15 cellular contexts compared by ENCODE assay signal in genomic region chr19:1230585-1231489, GRCh38.
"Had no signal": no experiment of that assay in that cellular context is flagged by ENCODE, and none has a peak within 500 bp of the region (broad histone marks: within the 10 kb centered on the region; RNA-seq: fewer than 3 reads in every experiment).

No MANE protein-coding gene starts in this region.

- H3K4me3 ChIP-seq: esophagus squamous epithelium had no signal

- H3K9me3 ChIP-seq: esophagus squamous epithelium had no signal

- H3K4me3 Mint-ChIP-seq: activated B cell treated with CpG ODN at 0.5 μM for 24 hours; activated naive CD8-positive, alpha-beta T cell treated with anti-CD3 and anti-CD28 coated beads, Interleukin-2, amount 10 ng/mL, durations not matched to agents 7 days and 5 days; activated T-cell treated with anti-CD3 and anti-CD28 coated beads, Interleukin-2, amount 50 U/mL, for 72 hours; nephron; T-helper 1 cell treated with Interleukin-12 subunit alpha and Interleukin-12 subunit beta and Interleukin-4 antibody, amounts not matched to agents 30 μg/mL and 1 μg/mL, for 36 hours had no signal

- DNase-seq: activated B cell treated with CpG ODN at 0.5 μM for 24 hours; activated CD4-positive, alpha-beta T cell treated with anti-CD3 and anti-CD28 coated beads, Interleukin-2, amount 50 U/mL, for 1 hour; activated gamma-delta T cell treated with Interleukin-2 at 50 U/mL for 16 hours; activated naive CD8-positive, alpha-beta T cell treated with anti-CD3 and anti-CD28 coated beads, Interleukin-2, amount 10 ng/mL, durations not matched to agents 7 days and 5 days; activated T-cell treated with anti-CD3 and anti-CD28 coated beads, Interleukin-2, amount 50 U/mL, for 72 hours; anterior cingulate cortex; esophagus squamous epithelium; foreskin fibroblast; left colon; stimulated activated CD4-positive, alpha-beta T cell treated with anti-CD3 and anti-CD28 coated beads, Interleukin-4, amount 100 ng/mL, for 1 hour; stimulated activated CD8-positive, alpha-beta memory T cell treated with anti-CD3 and anti-CD28 coated beads, Interleukin-4, amount 100 ng/mL, for 48 hours had no signal

- ATAC-seq: activated T-cell treated with anti-CD3 and anti-CD28 coated beads, Interleukin-2, amount 50 U/mL, for 72 hours had no signal

- H3K4me1 Mint-ChIP-seq: activated B cell treated with CpG ODN at 0.5 μM for 24 hours; activated naive CD8-positive, alpha-beta T cell treated with anti-CD3 and anti-CD28 coated beads, Interleukin-2, amount 10 ng/mL, durations not matched to agents 7 days and 5 days had no signal

- H3K27me3 Mint-ChIP-seq: activated B cell treated with CpG ODN at 0.5 μM for 24 hours had no signal

- H3K27ac Mint-ChIP-seq: activated B cell treated with CpG ODN at 0.5 μM for 24 hours; activated naive CD8-positive, alpha-beta T cell treated with anti-CD3 and anti-CD28 coated beads, Interleukin-2, amount 10 ng/mL, durations not matched to agents 7 days and 5 days; activated T-cell treated with anti-CD3 and anti-CD28 coated beads, Interleukin-2, amount 50 U/mL, for 72 hours; T-helper 1 cell treated with Interleukin-12 subunit alpha and Interleukin-12 subunit beta and Interleukin-4 antibody, amounts not matched to agents 30 μg/mL and 1 μg/mL, for 36 hours had no signal

- FAIRE-seq: bronchial epithelial cell, urothelium cell line had no signal

- H3K9me3 Mint-ChIP-seq: activated B cell treated with CpG ODN at 0.5 μM for 24 hours; activated naive CD8-positive, alpha-beta T cell treated with anti-CD3 and anti-CD28 coated beads, Interleukin-2, amount 10 ng/mL, durations not matched to agents 7 days and 5 days; activated T-cell treated with anti-CD3 and anti-CD28 coated beads, Interleukin-2, amount 50 U/mL, for 72 hours; nephron; T-helper 1 cell treated with Interleukin-12 subunit alpha and Interleukin-12 subunit beta and Interleukin-4 antibody, amounts not matched to agents 30 μg/mL and 1 μg/mL, for 36 hours had no signal

- H3K27me3 ChIP-seq: esophagus squamous epithelium had no signal
